ENCODE assay signal across 10 cellular contexts in the genomic region with DNA sequence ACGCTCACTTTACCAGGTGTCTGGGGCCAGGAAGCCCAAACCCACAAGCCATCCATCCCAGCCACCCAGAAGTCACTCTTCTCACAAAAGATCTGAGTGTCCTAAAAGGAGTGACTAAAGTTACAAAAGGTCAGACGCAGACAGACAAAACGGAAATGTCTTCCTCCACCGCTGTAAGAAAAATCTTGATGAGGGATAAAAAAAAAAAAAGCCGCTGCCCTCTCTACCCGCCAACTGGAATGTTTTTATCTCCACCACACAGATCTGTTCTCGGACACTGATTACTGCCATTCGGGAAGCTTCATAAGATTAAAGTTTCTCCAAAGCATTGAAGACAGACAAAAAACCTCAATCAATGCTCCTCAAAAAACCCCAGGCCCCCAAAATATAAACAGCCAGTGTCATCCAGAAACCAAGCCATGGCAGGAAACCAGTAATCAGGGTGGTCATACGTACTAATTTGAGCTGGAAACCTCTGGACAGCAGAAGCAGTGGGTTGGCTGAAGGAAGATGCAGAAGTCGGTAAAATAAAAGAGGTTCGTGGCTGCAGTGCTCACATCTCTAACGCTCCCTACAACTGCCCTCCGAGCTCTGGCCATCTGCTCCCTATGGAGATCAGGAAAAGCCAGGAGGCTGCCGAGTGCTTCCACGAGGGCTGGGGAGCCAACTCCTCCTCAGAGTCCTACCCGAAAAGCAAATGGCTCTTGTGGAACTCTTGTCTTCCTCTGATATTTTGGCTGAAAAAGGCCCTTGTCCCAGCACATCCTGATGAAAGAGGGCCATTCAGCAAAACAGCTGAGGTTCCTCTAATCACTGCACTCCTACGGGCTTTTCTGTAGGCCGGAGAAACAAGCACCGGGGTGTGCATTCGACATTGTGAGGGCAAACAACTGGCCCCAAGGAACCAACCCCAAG. TPM values are rescaled to one million over a fixed set of nuclear protein-coding genes. Genes with fewer than 3 reads are reported as not detected.
DNase-seq lines count a peak whose midpoint lies in the region; ATAC-seq and TF ChIP-seq lines count a peak whose summit lies in the region.
"Had no signal": no experiment of that assay in that cellular context is flagged by ENCODE, and none has a peak within 500 bp of the region (broad histone marks: within the 10 kb centered on the region; RNA-seq: fewer than 3 reads in every experiment).

No MANE protein-coding gene starts in this region.

- no peak for ATAC-seq in activated CD8-positive, alpha-beta memory T cell treated with anti-CD3 and anti-CD28 coated beads, Interleukin-2, amount 10 ng/mL, durations not matched to agents 7 days and 5 days
- peak; percentile 6 for ATAC-seq in mucosa of descending colon
- no peak for ATAC-seq in HG03139 (IDR thresholded peaks at IDR 0.05; ENCODE audit: unreplicated experiment)

- TF ChIP-seq POLR2A in transverse colon (IDR thresholded peaks at IDR 0.05): no peak

- CTCF ChIA-PET in activated CD8-positive, alpha-beta memory T cell treated with anti-CD3 and anti-CD28 coated beads, Interleukin-2, amount 10 ng/mL, durations not matched to agents 7 days and 5 days (lab: Charles Lee): interaction anchor here (0.7 to 1.6 kb wide), 4 partner anchors 11 to 753 kb away, joined by 3 to 8 read pairs (median 3); no protein-coding TSS in a partner anchor

- H3K36me3 Mint-ChIP-seq in activated CD8-positive, alpha-beta memory T cell treated with anti-CD3 and anti-CD28 coated beads, Interleukin-2, amount 10 ng/mL, durations not matched to agents 7 days and 5 days: peaks cover 52% of the 10 kb centered on the region

- no peak overlapping the region for H3K4me3 Mint-ChIP-seq in activated CD8-positive, alpha-beta memory T cell treated with anti-CD3 and anti-CD28 coated beads, Interleukin-2, amount 10 ng/mL, durations not matched to agents 7 days and 5 days

- no peak for DNase-seq in activated CD8-positive, alpha-beta memory T cell treated with anti-CD3 and anti-CD28 coated beads, Interleukin-2, amount 10 ng/mL, durations not matched to agents 7 days and 5 days
- no peak for DNase-seq in activated CD8-positive, alpha-beta memory T cell treated with anti-CD3 and anti-CD28 coated beads, Interleukin-2, amount 50 U/mL, for 48 hours
- DNase-seq in cerebellar cortex (ENCODE audit: low spot score) (peak; percentile 81), mucosa of descending colon (no peak), transverse colon (no peak), NCI-H1417 treated with DMSO at 0.1 percent for 48 hours (lab: John Stamatoyannopoulos, UW) (no peak), NCI-H446 (lab: John Stamatoyannopoulos, UW) (no peak)
- DNase-seq: stimulated activated naive CD4-positive, alpha-beta T cell treated with Interleukin-2 at 50 U/mL for 16 hours had no signal

- H3K9me3 ChIP-seq in mucosa of descending colon (no peaks in the 10 kb centered on the region), transverse colon (no peaks in the 10 kb centered on the region)

- no peak for TF ChIP-seq EP300 in transverse colon (IDR thresholded peaks at IDR 0.05; ENCODE audit: low read depth)

- H3K4me1 ChIP-seq in mucosa of descending colon (ENCODE audit: low read depth) (peaks cover 15% of the 10 kb centered on the region), transverse colon (peaks cover 26 to 61% (median 32%) of the 10 kb centered on the region in 4 donors)

- H3K36me3 ChIP-seq in mucosa of descending colon (ENCODE audit: low read depth): no peaks in the 10 kb centered on the region
- H3K36me3 ChIP-seq in transverse colon: no peaks in the 10 kb centered on the region

- TF ChIP-seq CTCF in mucosa of descending colon (IDR thresholded peaks at IDR 0.05): no peak
- TF ChIP-seq CTCF in transverse colon (IDR thresholded peaks at IDR 0.05): no peak

- H3K27ac ChIP-seq in transverse colon: peak overlapping the region; percentile 83 to 86 (median 84)

- whole genome bisulfite sequencing in transverse colon (ENCODE audit: low coverage in 1 of 2), 2 donors: 52 to 63% methylated on average over 13 to 20 of the region's 20 CpGs

- H3K27ac Mint-ChIP-seq in activated CD8-positive, alpha-beta memory T cell treated with anti-CD3 and anti-CD28 coated beads, Interleukin-2, amount 10 ng/mL, durations not matched to agents 7 days and 5 days: peak overlapping the region; percentile 65

- H3K9me3 Mint-ChIP-seq in activated CD8-positive, alpha-beta memory T cell treated with anti-CD3 and anti-CD28 coated beads, Interleukin-2, amount 10 ng/mL, durations not matched to agents 7 days and 5 days (ENCODE audit: low read depth): no peaks in the 10 kb centered on the region

- H3K27me3 ChIP-seq in transverse colon: no peaks in the 10 kb centered on the region

- intact Hi-C loops in mucosa of descending colon (cut with DNase I, micrococcal nuclease): no loop called here
- intact Hi-C loops in transverse colon (cut with DNase I; ENCODE audit: low total_unique reads): no loop called here

- H3K4me3 ChIP-seq in mucosa of descending colon (no peak overlapping the region), transverse colon (no peak overlapping the region)

- H3K27me3 Mint-ChIP-seq in activated CD8-positive, alpha-beta memory T cell treated with anti-CD3 and anti-CD28 coated beads, Interleukin-2, amount 10 ng/mL, durations not matched to agents 7 days and 5 days: no peaks in the 10 kb centered on the region

- peaks cover 93% of the 10 kb centered on the region for H3K4me1 Mint-ChIP-seq in activated CD8-positive, alpha-beta memory T cell treated with anti-CD3 and anti-CD28 coated beads, Interleukin-2, amount 10 ng/mL, durations not matched to agents 7 days and 5 days

- in situ Hi-C loops in transverse colon (cut with MboI; ENCODE audit: low pct_ligation_motif_present in 1 of 4, low pct_unique_long_range_greater_than_20kb in 1 of 4, low sequenced_read_pairs in 3 of 4): no loop called here

RNA-seq across cellular contexts. Expression of a gene that starts 30.3 kb away (rescaled TPM):
- 10 to 100 TPM; 66.9 to 73.9 TPM for total RNA-seq in activated CD8-positive, alpha-beta memory T cell treated with anti-CD3 and anti-CD28 coated beads, Interleukin-2, amount 10 ng/mL, durations not matched to agents 7 days and 5 days
- total RNA-seq in mucosa of descending colon (10 to 100 TPM; 23.9 to 49.5 (median 25.6) TPM), transverse colon (10 to 100 TPM; 15.0 to 39.0 (median 18.9) TPM)

RNA-seq across cellular contexts. Expression of a gene that starts 52.8 kb away (rescaled TPM):
- total RNA-seq in activated CD8-positive, alpha-beta memory T cell treated with anti-CD3 and anti-CD28 coated beads, Interleukin-2, amount 10 ng/mL, durations not matched to agents 7 days and 5 days: not detected
- total RNA-seq in mucosa of descending colon: 1 to 10 TPM in 2 of 3 donors, under 1 TPM in 1; 0.79 to 4.8 (median 3.0) TPM
- 1 to 10 TPM in 3 of 4 donors, not detected in 1; 3.7 to 7.1 (median 4.4) TPM for total RNA-seq in transverse colon
- total RNA-seq: T-helper 2 cell treated with Interferon-gamma antibody and Interleukin-4, amounts not matched to agents 100 ng/mL and 5 ng/mL, for 36 hours had no signal
